In the genomic region with DNA sequence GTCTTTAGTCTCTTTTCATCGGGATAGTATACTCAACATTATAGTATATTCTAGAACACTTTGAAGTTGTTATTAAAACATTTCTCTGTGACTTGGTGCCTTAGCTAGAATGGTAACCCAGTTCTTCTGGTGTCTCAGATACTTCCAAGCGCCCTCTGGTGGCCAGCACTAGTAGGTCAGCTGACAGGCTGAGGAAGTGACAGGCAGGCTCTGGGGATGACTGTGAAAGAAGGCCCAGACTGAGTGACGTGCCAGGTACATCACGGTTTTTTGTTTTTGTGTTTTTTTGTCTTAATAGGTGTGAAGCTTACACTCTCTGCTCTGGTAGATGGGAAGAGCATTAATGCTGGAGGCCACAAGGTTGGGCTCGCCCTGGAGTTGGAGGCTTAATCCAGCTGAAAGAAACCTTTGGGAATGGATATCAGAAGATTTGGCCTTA, we compare ENCODE assay signal across 8 cellular contexts. TPM values are rescaled to one million over a fixed set of nuclear protein-coding genes. Genes with fewer than 3 reads are reported as not detected.
A peak's percentile ranks its signal among the peaks of the same experiment; 100 is the strongest.
DNase-seq lines count a peak whose midpoint lies in the region; ATAC-seq and TF ChIP-seq lines count a peak whose summit lies in the region.

No MANE protein-coding gene starts in this region.

- DNase-seq in AG09319 (ENCODE audit: extremely low read depth, low read depth) (peak; percentile 59), NCI-H774 (lab: John Stamatoyannopoulos, UW) (peak; percentile 79), dorsolateral prefrontal cortex (peak; percentile 88 to 97 (median 92)), medulla oblongata (ENCODE audit: extremely low spot score) (peak; percentile 95)
- DNase-seq in activated CD4-positive, alpha-beta T cell treated with anti-CD3 and anti-CD28 coated beads, Interleukin-2, amount 50 U/mL, for 48 hours: peak; percentile 96 to 97
- DNase-seq in stimulated activated CD8-positive, alpha-beta memory T cell treated with anti-CD3 and anti-CD28 coated beads, Interleukin-15, amount 100 ng/mL, for 4 hours (ENCODE audit: low read depth in 2 of 2): peak; percentile 74 to 91

- peak overlapping the region in 14 of 59 donors; percentile 2 to 70 (median 26) for H3K27ac ChIP-seq in dorsolateral prefrontal cortex

- peak; percentile 59 for ATAC-seq in GM18870 (IDR thresholded peaks at IDR 0.05; ENCODE audit: unreplicated experiment)
- peak; percentile 38 for ATAC-seq in HG03439 (IDR thresholded peaks at IDR 0.05; ENCODE audit: unreplicated experiment)

- TF ChIP-seq CTCF in AG09319 (IDR thresholded peaks at IDR 0.05; ENCODE audit: low read depth, low read length) (peak; percentile 94), dorsolateral prefrontal cortex (IDR thresholded peaks at IDR 0.05 in 54 of 56, conservative IDR thresholded peaks at IDR 0.05 in 2 of 56; ENCODE audit: low read depth in 1 of 56, partially characterized antibody in 56 of 56) (peak; percentile 82 to 96 (median 92))

- H3K4me3 ChIP-seq in dorsolateral prefrontal cortex: no peak overlapping the region

- intact Hi-C loops in dorsolateral prefrontal cortex (cut with DNase I): loop anchor here (5.0 to 10.0 kb wide), 4 partner anchors 118 to 1346 kb away; partner anchors contain the start of genes ADK (in 1 of the 2), AP3M1 (in 1 of the 2), KAT6B (in 1 of the 2) and SAMD8 (in 1 of the 2)

- no peaks in the 10 kb centered on the region for H3K27me3 ChIP-seq in dorsolateral prefrontal cortex

RNA-seq across cellular contexts. Expression of gene COMTD1, which starts 5.1 kb away (rescaled TPM):
- 10 to 100 TPM in 65 of 120 experiments, 1 to 10 TPM in 55; 3.0 to 19.0 (median 10.2) TPM for total RNA-seq in dorsolateral prefrontal cortex

RNA-seq across cellular contexts. Expression of gene VDAC2, which starts 20.0 kb away (rescaled TPM):
- total RNA-seq in dorsolateral prefrontal cortex: 100 to 1,000 TPM; 100 to 208 (median 160) TPM
